In genomic region chr3:168533600-168533999, GRCh38 we compare ENCODE assay signal across 24 cellular contexts.
A peak's percentile ranks its signal among the peaks of the same experiment; 100 is the strongest.
DNase-seq lines count a peak whose midpoint lies in the region; ATAC-seq, FAIRE-seq and TF ChIP-seq lines count a peak whose summit lies in the region.
"Had no signal": no experiment of that assay in that cellular context is flagged by ENCODE, and none has a peak within 500 bp of the region (broad histone marks: within the 10 kb centered on the region; RNA-seq: fewer than 3 reads in every experiment).

No MANE protein-coding gene starts in this region.

- peaks cover 19% of the 10 kb centered on the region for H3K9me3 Mint-ChIP-seq in mesothelial cell of epicardium
- no peaks in the 10 kb centered on the region for H3K9me3 Mint-ChIP-seq in activated T-helper 17 cell treated with anti-CD3 and anti-CD28 coated beads, Interleukin-2, amount 50 U/mL, for 72 hours
- H3K9me3 Mint-ChIP-seq: CD4-positive, alpha-beta T cell had no signal

- no peak overlapping the region for H3K4me3 ChIP-seq in GM12878
- H3K4me3 ChIP-seq: A549; BLaER1 treated with 17β-estradiol and CSF1 and Interleukin-3, amounts not matched to agents 10 nM and 100 nM had no signal

- no peak overlapping the region for H3K4me3 Mint-ChIP-seq in mesothelial cell of epicardium
- no peak overlapping the region for H3K4me3 Mint-ChIP-seq in activated T-helper 17 cell treated with anti-CD3 and anti-CD28 coated beads, Interleukin-2, amount 50 U/mL, for 72 hours
- H3K4me3 Mint-ChIP-seq: B cell; CD4-positive, alpha-beta T cell; CD8-positive, alpha-beta T cell had no signal

- DNase-seq in D721Med (ENCODE audit: insufficient read length, low spot score) = no peak
- no peak for DNase-seq in GM12878 (ENCODE audit: low read depth, low spot score)
- DNase-seq in mesothelial cell of epicardium (ENCODE audit: low spot score in 2 of 2, unreplicated experiment in 2 of 2) = no peak
- DNase-seq in NOMO-1 treated with DMSO at 0.1 percent for 48 hours (lab: John Stamatoyannopoulos, UW; ENCODE audit: unreplicated experiment) = no peak
- DNase-seq: AML-193; Caco-2; Calu3; CD4-positive, alpha-beta T cell; CD8-positive, alpha-beta T cell; DMS 273 treated with DMSO at 0.1 percent for 48 hours; DMS153; DMS53; DMS79; DND-41; GF-D8 had no signal

- RAD21 ChIA-PET in GM12878 (lab: Charles Lee; ENCODE audit: unreplicated experiment) = interaction anchor here (1.1 to 3.2 kb wide), 5 partner anchors 14 to 84 kb away, joined by 3 to 18 read pairs (median 4); no protein-coding TSS in a partner anchor

- no peaks in the 10 kb centered on the region for H3K36me3 ChIP-seq in GM12878 (ENCODE audit: control insufficient read depth in 2 of 2, insufficient read depth in 2 of 2, low read length in 1 of 2)
- H3K36me3 ChIP-seq: BLaER1 treated with 17β-estradiol and CSF1 and Interleukin-3, amounts not matched to agents 10 nM and 100 nM had no signal

- TF ChIP-seq CTCF in D721Med (IDR thresholded peaks at IDR 0.05; ENCODE audit: insufficient read depth, missing control alignments) (no peak), GM12878 (IDR thresholded peaks at IDR 0.05 in 2 of 3, conservative IDR thresholded peaks at IDR 0.05 in 1 of 3; ENCODE audit: control insufficient read depth in 2 of 3, extremely low read depth in 1 of 3, insufficient read depth in 1 of 3, low read depth in 3 of 3, low read length in 3 of 3) (no peak), mesothelial cell of epicardium (IDR thresholded peaks at IDR 0.05; ENCODE audit: unreplicated experiment) (no peak)

- peak overlapping the region; percentile 89 for H3K27ac Mint-ChIP-seq in mesothelial cell of epicardium
- H3K27ac Mint-ChIP-seq in activated T-helper 17 cell treated with anti-CD3 and anti-CD28 coated beads, Interleukin-2, amount 50 U/mL, for 72 hours = no peak overlapping the region
- H3K27ac Mint-ChIP-seq: B cell; CD4-positive, alpha-beta T cell; CD8-positive, alpha-beta T cell had no signal

- H3K27me3 ChIP-seq in GM12878 (replicated peaks in 1 of 2; ENCODE audit: control insufficient read depth in 2 of 2, insufficient read depth in 2 of 2, low read length in 1 of 2) = no peaks in the 10 kb centered on the region
- H3K27me3 ChIP-seq: BLaER1 treated with 17β-estradiol and CSF1 and Interleukin-3, amounts not matched to agents 10 nM and 100 nM had no signal

- no peak overlapping the region for H3K4me2 ChIP-seq in GM12878 (ENCODE audit: control insufficient read depth, insufficient read depth)
- H3K4me2 ChIP-seq: A549; BLaER1 treated with 17β-estradiol and CSF1 and Interleukin-3, amounts not matched to agents 10 nM and 100 nM had no signal

- H3K4me1 ChIP-seq in GM12878 (ENCODE audit: control insufficient read depth, insufficient read depth, low read length) = no peaks in the 10 kb centered on the region
- H3K4me1 ChIP-seq: A549; BLaER1 treated with 17β-estradiol and CSF1 and Interleukin-3, amounts not matched to agents 10 nM and 100 nM; Caco-2 had no signal

- H3K79me2 ChIP-seq in GM12878 (ENCODE audit: control insufficient read depth, insufficient read depth, low read length) = no peaks in the 10 kb centered on the region

- H3K27ac ChIP-seq in GM12878 (ENCODE audit: control insufficient read depth, insufficient read depth) = no peak overlapping the region
- H3K27ac ChIP-seq: 22Rv1; A549; BLaER1 treated with 17β-estradiol and CSF1 and Interleukin-3, amounts not matched to agents 10 nM and 100 nM; C4-2B had no signal

- no peak for TF ChIP-seq POLR2A in GM12878 (IDR thresholded peaks at IDR 0.05; ENCODE audit: low read depth, low read length)

- H3K9ac ChIP-seq in GM12878 (ENCODE audit: control insufficient read depth, insufficient read depth, low read length) = no peak overlapping the region
- H3K9ac ChIP-seq: BLaER1 treated with 17β-estradiol and CSF1 and Interleukin-3, amounts not matched to agents 10 nM and 100 nM had no signal

- POLR2A ChIA-PET in GM12878 (lab: Charles Lee) = interaction anchor here (1.3 kb wide), 1 partner anchor 16 kb away, joined by 3 read pairs; no protein-coding TSS in a partner anchor

- TF ChIP-seq EP300 in GM12878 (IDR thresholded peaks at IDR 0.05; ENCODE audit: borderline replicate concordance in 1 of 2, control insufficient read depth in 1 of 2, low read depth in 2 of 2, low read length in 2 of 2) = no peak

- TF ChIP-seq RAD21 in GM12878 (IDR thresholded peaks at IDR 0.05; ENCODE audit: insufficient read depth, low read depth, low read length) = no peak

- H3K4me1 Mint-ChIP-seq in mesothelial cell of epicardium = peaks cover 66% of the 10 kb centered on the region
- no peaks in the 10 kb centered on the region for H3K4me1 Mint-ChIP-seq in activated T-helper 17 cell treated with anti-CD3 and anti-CD28 coated beads, Interleukin-2, amount 50 U/mL, for 72 hours
- H3K4me1 Mint-ChIP-seq: B cell had no signal

- in situ Hi-C loops in GM12878 (cut with MboI) = no loop called here

- H4K20me1 ChIP-seq in GM12878 (ENCODE audit: control insufficient read depth, insufficient read depth) = no peaks in the 10 kb centered on the region
- H4K20me1 ChIP-seq: BLaER1 treated with 17β-estradiol and CSF1 and Interleukin-3, amounts not matched to agents 10 nM and 100 nM had no signal

- no peaks in the 10 kb centered on the region for H3K9me3 ChIP-seq in GM12878 (replicated peaks; ENCODE audit: control insufficient read depth, insufficient read depth, low read length)
- H3K9me3 ChIP-seq: A549; BLaER1 treated with 17β-estradiol and CSF1 and Interleukin-3, amounts not matched to agents 10 nM and 100 nM; Caco-2 had no signal

- H3K27me3 Mint-ChIP-seq in mesothelial cell of epicardium (ENCODE audit: low read depth) = no peaks in the 10 kb centered on the region
- no peaks in the 10 kb centered on the region for H3K27me3 Mint-ChIP-seq in activated T-helper 17 cell treated with anti-CD3 and anti-CD28 coated beads, Interleukin-2, amount 50 U/mL, for 72 hours
- H3K27me3 Mint-ChIP-seq: B cell; CD4-positive, alpha-beta T cell had no signal

- SMC1A ChIA-PET in GM12878 (lab: Charles Lee; ENCODE audit: uncharacterized antibody, unreplicated experiment) = interaction anchor here (0.6 to 1.9 kb wide), 7 partner anchors 13 to 82 kb away, joined by 3 to 14 read pairs (median 4); no protein-coding TSS in a partner anchor

- WGBS in GM12878 (ENCODE audit: insufficient coverage, insufficient replicate concordance, low lambda C conversion rate, missing lambda C conversion rate) = 17% methylated on average over 2 of the region's 2 CpGs

- intact Hi-C loops in GM12878 (cut with micrococcal nuclease; ENCODE audit: unreplicated experiment) = no loop called here

- ATAC-seq in GM12878 = peak; percentile 32
- ATAC-seq in activated T-helper 17 cell treated with anti-CD3 and anti-CD28 coated beads, Interleukin-2, amount 50 U/mL, for 72 hours (replicated peaks) = no peak
- ATAC-seq in HG03095 (IDR thresholded peaks at IDR 0.05; ENCODE audit: unreplicated experiment) = no peak
- ATAC-seq: A549; CD8-positive, alpha-beta T cell had no signal

- CTCF ChIA-PET in GM12878 (lab: Yijun Ruan, JAX) = interaction anchor here (0.7 to 1.9 kb wide), 5 partner anchors 10 to 874 kb away, joined by 3 to 10 read pairs (median 3); no protein-coding TSS in a partner anchor

- BruUV-seq in GM12878 (replicated peaks; lab: Mats Ljungman, UMichigan) = no TSS peak

- H2AFZ ChIP-seq in GM12878 (ENCODE audit: control insufficient read depth, low read depth, low read length) = no peak overlapping the region

- peaks cover 24% of the 10 kb centered on the region for H3K36me3 Mint-ChIP-seq in mesothelial cell of epicardium
- no peaks in the 10 kb centered on the region for H3K36me3 Mint-ChIP-seq in activated T-helper 17 cell treated with anti-CD3 and anti-CD28 coated beads, Interleukin-2, amount 50 U/mL, for 72 hours (ENCODE audit: low read depth)
- H3K36me3 Mint-ChIP-seq: CD8-positive, alpha-beta T cell had no signal

- FAIRE-seq in D721Med (lab: Jason Lieb, UNC) (peak; percentile 94), GM12878 (lab: Jason Lieb, UNC) (no peak)
- FAIRE-seq: A549, GM12892, GM18507 had no signal

TF ChIP-seq in GM12878, 131 proteins besides CTCF, POLR2A, EP300 and RAD21 (continues in another document):
- TF ChIP-seq IKZF1 (conservative IDR thresholded peaks at IDR 0.05) = no peak
- no peak for TF ChIP-seq SREBF1 (IDR thresholded peaks at IDR 0.05; ENCODE audit: low read length)
- no peak for TF ChIP-seq PRDM15 (CRISPR knock-in tag; IDR thresholded peaks at IDR 0.05)
- no peak for TF ChIP-seq JUND (IDR thresholded peaks at IDR 0.05; ENCODE audit: low read depth, low read length)
- TF ChIP-seq IRF3 (IDR thresholded peaks at IDR 0.05) = no peak
- TF ChIP-seq KDM1A (IDR thresholded peaks at IDR 0.05; ENCODE audit: borderline replicate concordance) = no peak
